Comparison of ENCODE assay signal across 9 cellular contexts in genomic region chr17:41322264-41322902, GRCh38. TPM values are rescaled to one million over a fixed set of nuclear protein-coding genes. Genes with fewer than 3 reads are reported as not detected.
DNase-seq lines count a peak whose midpoint lies in the region; ATAC-seq, FAIRE-seq and TF ChIP-seq lines count a peak whose summit lies in the region.
"Had no signal": no experiment of that assay in that cellular context is flagged by ENCODE, and none has a peak within 500 bp of the region (broad histone marks: within the 10 kb centered on the region; RNA-seq: fewer than 3 reads in every experiment).

No MANE protein-coding gene starts in this region.

- no peaks in the 10 kb centered on the region for H3K36me3 ChIP-seq in Panc1 (ENCODE audit: control insufficient read depth, insufficient read depth, low read length)
- no peaks in the 10 kb centered on the region for H3K36me3 ChIP-seq in endothelial cell of umbilical vein (ENCODE audit: control insufficient read depth in 2 of 2, extremely low read depth in 1 of 2, insufficient read depth in 2 of 2, low read length in 2 of 2)
- no peaks in the 10 kb centered on the region for H3K36me3 ChIP-seq in neural cell (ENCODE audit: insufficient read depth, low read length)

- dilution Hi-C loops in endothelial cell of umbilical vein (cut with MboI; ENCODE audit: extremely low pct_ligation_motif_present, low sequenced_read_pairs) = no loop called here

- H3K4me1 ChIP-seq in Panc1 (ENCODE audit: control insufficient read depth, insufficient read depth, low read length) (no peaks in the 10 kb centered on the region), endothelial cell of umbilical vein (ENCODE audit: control insufficient read depth, extremely low read depth, insufficient read depth, low read length) (no peaks in the 10 kb centered on the region)

- H3K79me2 ChIP-seq in endothelial cell of umbilical vein (ENCODE audit: control insufficient read depth, insufficient read depth, low read length) (no peaks in the 10 kb centered on the region), neural cell (replicated peaks; ENCODE audit: insufficient read depth, low read length) (no peaks in the 10 kb centered on the region)

- peak; percentile 31 for DNase-seq in DMS153 (lab: John Stamatoyannopoulos, UW)
- peak; percentile 45 for DNase-seq in HPDE6-E6E7 (ENCODE audit: extremely low spot score)
- DNase-seq in Panc1 (ENCODE audit: low read depth, low spot score) = peak; percentile 57
- DNase-seq in endothelial cell of umbilical vein (ENCODE audit: low read depth, low spot score) = peak; percentile 49
- no peak for DNase-seq in NCI-H524 treated with DMSO at 0.1 percent for 48 hours (lab: John Stamatoyannopoulos, UW)
- DNase-seq in activated naive CD8-positive, alpha-beta T cell treated with anti-CD3 and anti-CD28 coated beads, Interleukin-2, amount 50 U/mL, for 24 hours = no peak
- DNase-seq in effector CD4-positive, alpha-beta T cell = no peak

- no TSS peak for BruUV-seq in Panc1 (replicated peaks; lab: Mats Ljungman, UMichigan)
- no TSS peak for BruUV-seq in endothelial cell of umbilical vein (replicated peaks; lab: Mats Ljungman, UMichigan)

- CTCF ChIA-PET in Panc1 (lab: Charles Lee) (interaction anchor here (0.6 to 2.6 kb wide), 7 partner anchors 12 to 412 kb away, joined by 3 to 12 read pairs (median 4); no protein-coding TSS in a partner anchor), endothelial cell of umbilical vein (lab: Charles Lee) (interaction anchor here (0.6 to 3.3 kb wide), 37 partner anchors 9 to 1157 kb away, joined by 3 to 34 read pairs (median 3); partner anchors contain the start of gene KRTAP29-1)

- peaks cover 13% of the 10 kb centered on the region for H3K9me3 Mint-ChIP-seq in activated naive CD8-positive, alpha-beta T cell treated with anti-CD3 and anti-CD28 coated beads, Interleukin-2, amount 50 U/mL, for 24 hours

- peak; percentile 61 for TF ChIP-seq RAD21 in neural cell (conservative IDR thresholded peaks at IDR 0.05)

- H2AFZ ChIP-seq in endothelial cell of umbilical vein (ENCODE audit: low read depth, low read length) (no peak overlapping the region), neural cell (ENCODE audit: low read depth, low read length) (no peak overlapping the region)

- TF ChIP-seq EP300 in neural cell (conservative IDR thresholded peaks at IDR 0.05; ENCODE audit: poor library complexity, severe bottlenecking) = no peak

- no peak overlapping the region for H3K4me3 ChIP-seq in Panc1 (ENCODE audit: low read depth in 2 of 2, low read length in 2 of 2)
- no peak overlapping the region for H3K4me3 ChIP-seq in endothelial cell of umbilical vein (replicated peaks in 1 of 3; ENCODE audit: insufficient read depth in 1 of 3, low read depth in 1 of 3, low read length in 3 of 3)
- H3K4me3 ChIP-seq in neural cell (ENCODE audit: low read length) = no peak overlapping the region

- peak; percentile 72 for ATAC-seq in Panc1
- no peak for ATAC-seq in activated naive CD8-positive, alpha-beta T cell treated with anti-CD3 and anti-CD28 coated beads, Interleukin-2, amount 50 U/mL, for 24 hours

- H3K36me3 Mint-ChIP-seq in activated naive CD8-positive, alpha-beta T cell treated with anti-CD3 and anti-CD28 coated beads, Interleukin-2, amount 50 U/mL, for 24 hours (ENCODE audit: low read depth) = peaks cover 3% of the 10 kb centered on the region

- H3K9me3 ChIP-seq in Panc1 (ENCODE audit: control insufficient read depth, insufficient read depth, low read depth, low read length) (0 out of 2 replicates have a peak, but pooled peaks cover 2% of the 10 kb centered on the region), endothelial cell of umbilical vein (replicated peaks; ENCODE audit: control insufficient read depth, insufficient read depth, low read length) (no peaks in the 10 kb centered on the region), neural cell (ENCODE audit: low read length) (no peaks in the 10 kb centered on the region)

- peak; percentile 84 for FAIRE-seq in endothelial cell of umbilical vein (lab: Jason Lieb, UNC)

- H3K4me2 ChIP-seq in endothelial cell of umbilical vein (ENCODE audit: insufficient read depth, low read length) = no peak overlapping the region
- H3K4me2 ChIP-seq in neural cell (ENCODE audit: low read length) = no peak overlapping the region

- no peak overlapping the region for H3K4me3 Mint-ChIP-seq in activated naive CD8-positive, alpha-beta T cell treated with anti-CD3 and anti-CD28 coated beads, Interleukin-2, amount 50 U/mL, for 24 hours

- no peaks in the 10 kb centered on the region for H3K27me3 ChIP-seq in Panc1 (ENCODE audit: control insufficient read depth, insufficient read depth, low read length)
- H3K27me3 ChIP-seq in endothelial cell of umbilical vein (ENCODE audit: control insufficient read depth in 2 of 2, insufficient read depth in 2 of 2, low read length in 2 of 2) = peaks cover 0 to 2% of the 10 kb centered on the region in 2 experiments
- no peaks in the 10 kb centered on the region for H3K27me3 ChIP-seq in neural cell (ENCODE audit: insufficient read depth, low read depth, low read length)

- TF ChIP-seq CTCF in Panc1 (IDR thresholded peaks at IDR 0.05) = peak; percentile 89
- TF ChIP-seq CTCF in endothelial cell of umbilical vein (IDR thresholded peaks at IDR 0.05; ENCODE audit: extremely low read depth in 1 of 2, insufficient read depth in 1 of 2, low read depth in 1 of 2, low read length in 2 of 2) = peak; percentile 40 to 69
- peak; percentile 72 for TF ChIP-seq CTCF in neural cell (IDR thresholded peaks at IDR 0.05; ENCODE audit: poor library complexity, severe bottlenecking)

- no peak for TF ChIP-seq POLR2A in endothelial cell of umbilical vein (IDR thresholded peaks at IDR 0.05; ENCODE audit: low read depth, low read length)

- H3K9me1 ChIP-seq in endothelial cell of umbilical vein (replicated peaks; ENCODE audit: control insufficient read depth, extremely low read depth, insufficient read depth, low read length) = no peaks in the 10 kb centered on the region

- H4K20me1 ChIP-seq in endothelial cell of umbilical vein (replicated peaks; ENCODE audit: control insufficient read depth, extremely low read depth, insufficient read depth, low read length) (no peaks in the 10 kb centered on the region), neural cell (ENCODE audit: insufficient read depth) (no peaks in the 10 kb centered on the region)

- in situ Hi-C loops in Panc1 (cut with HindIII; ENCODE audit: low pct_unique_long_range_greater_than_20kb, low sequenced_read_pairs) = no loop called here

- intact Hi-C loops in Panc1 (cut with micrococcal nuclease; ENCODE audit: unreplicated experiment) (loop anchor here (1.0 to 10.0 kb wide), 2 partner anchors 342 to 413 kb away; no protein-coding TSS in a partner anchor), endothelial cell of umbilical vein (cut with micrococcal nuclease) (loop anchor here (1.0 to 10.0 kb wide), 2 partner anchors 342 to 413 kb away; no protein-coding TSS in a partner anchor)

- H3K4me1 Mint-ChIP-seq in activated naive CD8-positive, alpha-beta T cell treated with anti-CD3 and anti-CD28 coated beads, Interleukin-2, amount 50 U/mL, for 24 hours = peaks cover 27% of the 10 kb centered on the region

- H3K27me3 Mint-ChIP-seq in activated naive CD8-positive, alpha-beta T cell treated with anti-CD3 and anti-CD28 coated beads, Interleukin-2, amount 50 U/mL, for 24 hours = no peaks in the 10 kb centered on the region

- POLR2A ChIA-PET in Panc1 (lab: Charles Lee) (interaction anchor here (0.6 kb wide), 1 partner anchor 33 kb away, joined by 3 read pairs; no protein-coding TSS in a partner anchor), endothelial cell of umbilical vein (lab: Charles Lee) (interaction anchor here (0.6 kb wide), 2 partner anchors 315 to 865 kb away, joined by 4 to 6 read pairs; no protein-coding TSS in a partner anchor)

- H3F3A ChIP-seq in neural cell (ENCODE audit: insufficient read depth, low read length, poor library complexity, severe bottlenecking) = no peaks in the 10 kb centered on the region

- no peaks in the 10 kb centered on the region for H3K9me2 ChIP-seq in neural cell (ENCODE audit: insufficient read depth, low read length)

- H3K27ac ChIP-seq in Panc1 (ENCODE audit: low read length) (no peak overlapping the region), endothelial cell of umbilical vein (ENCODE audit: insufficient read depth, low read depth, low read length) (no peak overlapping the region), neural cell (ENCODE audit: low read length) (no peak overlapping the region)

- no peak overlapping the region for H3K27ac Mint-ChIP-seq in activated naive CD8-positive, alpha-beta T cell treated with anti-CD3 and anti-CD28 coated beads, Interleukin-2, amount 50 U/mL, for 24 hours

- H3K9ac ChIP-seq in endothelial cell of umbilical vein (replicated peaks; ENCODE audit: extremely low read depth, insufficient read depth, low read length) = no peak overlapping the region
- no peak overlapping the region for H3K9ac ChIP-seq in neural cell (ENCODE audit: low read length)

RNA-seq across cellular contexts. Expression of gene KRTAP17-1, which starts 6.9 kb away (rescaled TPM):
- total RNA-seq in Panc1 (2021; ENCODE audit: unreplicated experiment) = not detected
- polyA plus RNA-seq in Panc1 (2012; ENCODE audit: insufficient read length) = not detected
- not detected in 2 replicates for total RNA-seq in endothelial cell of umbilical vein
- polyA plus RNA-seq in endothelial cell of umbilical vein = not detected in 2 replicates
- polyA plus RNA-seq in endothelial cell of umbilical vein (2011; cell fraction: cytosol; rRNA removed) = not detected in 2 replicates
- not detected in 2 replicates for polyA plus RNA-seq in endothelial cell of umbilical vein (2011; cell fraction: nucleus; rRNA removed)
- not detected in 2 replicates for polyA plus RNA-seq in endothelial cell of umbilical vein (2012)
- not detected in 2 replicates for polyA minus RNA-seq in endothelial cell of umbilical vein
- polyA minus RNA-seq in endothelial cell of umbilical vein (2011; cell fraction: cytosol; rRNA and poly(A)+ RNA removed) = not detected
- polyA minus RNA-seq in endothelial cell of umbilical vein (2011; cell fraction: nucleus; rRNA and poly(A)+ RNA removed) = not detected in 2 replicates
- not detected in 2 replicates for polyA plus RNA-seq in neural cell
- not detected in 2 replicates for polyA minus RNA-seq in neural cell
- total RNA-seq: activated CD8-positive, alpha-beta memory T cell treated with anti-CD3 and anti-CD28 coated beads for 36 hours had no signal

RNA-seq across cellular contexts. Expression of gene KRTAP16-1, which starts 13.3 kb away (rescaled TPM):
- total RNA-seq in Panc1 (2021; ENCODE audit: unreplicated experiment) (not detected), endothelial cell of umbilical vein (not detected in 2 replicates)
- not detected for polyA plus RNA-seq in Panc1 (2012; ENCODE audit: insufficient read length)
- polyA plus RNA-seq in endothelial cell of umbilical vein (not detected in 2 replicates), neural cell (not detected in 2 replicates)
- polyA plus RNA-seq in endothelial cell of umbilical vein (2011; cell fraction: cytosol; rRNA removed) = not detected in 2 replicates
- polyA plus RNA-seq in endothelial cell of umbilical vein (2011; cell fraction: nucleus; rRNA removed) = not detected in 2 replicates
- polyA plus RNA-seq in endothelial cell of umbilical vein (2012) = not detected in 2 replicates
- polyA minus RNA-seq in endothelial cell of umbilical vein (not detected in 2 replicates), neural cell (not detected in 2 replicates)
- not detected for polyA minus RNA-seq in endothelial cell of umbilical vein (2011; cell fraction: cytosol; rRNA and poly(A)+ RNA removed)
- not detected in 2 replicates for polyA minus RNA-seq in endothelial cell of umbilical vein (2011; cell fraction: nucleus; rRNA and poly(A)+ RNA removed)
- total RNA-seq: activated CD8-positive, alpha-beta memory T cell treated with anti-CD3 and anti-CD28 coated beads for 36 hours had no signal

RNA-seq across cellular contexts. Expression of gene KRTAP29-1, which starts 19.7 kb away (rescaled TPM):
- total RNA-seq in Panc1 (2021; ENCODE audit: unreplicated experiment) = not detected
- not detected for polyA plus RNA-seq in Panc1 (2012; ENCODE audit: insufficient read length)
- not detected in 2 replicates for total RNA-seq in endothelial cell of umbilical vein
- not detected in 2 replicates for polyA plus RNA-seq in endothelial cell of umbilical vein
- polyA plus RNA-seq in endothelial cell of umbilical vein (2011; cell fraction: cytosol; rRNA removed) = not detected in 2 replicates
- polyA plus RNA-seq in endothelial cell of umbilical vein (2011; cell fraction: nucleus; rRNA removed) = not detected in 2 replicates
- not detected in 2 replicates for polyA plus RNA-seq in endothelial cell of umbilical vein (2012)
- not detected in 2 replicates for polyA minus RNA-seq in endothelial cell of umbilical vein
- polyA minus RNA-seq in endothelial cell of umbilical vein (2011; cell fraction: cytosol; rRNA and poly(A)+ RNA removed) = not detected
- polyA minus RNA-seq in endothelial cell of umbilical vein (2011; cell fraction: nucleus; rRNA and poly(A)+ RNA removed) = not detected in 2 replicates
- not detected in 2 replicates for polyA plus RNA-seq in neural cell
- polyA minus RNA-seq in neural cell = not detected in 2 replicates
- total RNA-seq: activated CD8-positive, alpha-beta memory T cell treated with anti-CD3 and anti-CD28 coated beads for 36 hours had no signal

RNA-seq across cellular contexts. Expression of gene KRT33A, which starts 28.2 kb away (rescaled TPM):
- total RNA-seq in Panc1 (2021; ENCODE audit: unreplicated experiment) (not detected), endothelial cell of umbilical vein (not detected in 2 replicates)
- not detected for polyA plus RNA-seq in Panc1 (2012; ENCODE audit: insufficient read length)
- polyA plus RNA-seq in endothelial cell of umbilical vein (not detected in 2 replicates), neural cell (not detected in 2 replicates)
- not detected in 2 replicates for polyA plus RNA-seq in endothelial cell of umbilical vein (2011; cell fraction: cytosol; rRNA removed)
- not detected in 2 replicates for polyA plus RNA-seq in endothelial cell of umbilical vein (2011; cell fraction: nucleus; rRNA removed)
- polyA plus RNA-seq in endothelial cell of umbilical vein (2012) = not detected in 2 replicates
- polyA minus RNA-seq in endothelial cell of umbilical vein (not detected in 2 replicates), neural cell (not detected in 2 replicates)
- polyA minus RNA-seq in endothelial cell of umbilical vein (2011; cell fraction: cytosol; rRNA and poly(A)+ RNA removed) = not detected
- polyA minus RNA-seq in endothelial cell of umbilical vein (2011; cell fraction: nucleus; rRNA and poly(A)+ RNA removed) = not detected in 2 replicates
- total RNA-seq: activated CD8-positive, alpha-beta memory T cell treated with anti-CD3 and anti-CD28 coated beads for 36 hours had no signal

RNA-seq across cellular contexts. Expression of gene KRTAP9-7, which starts 46.9 kb away (rescaled TPM):
- total RNA-seq in Panc1 (2021; ENCODE audit: unreplicated experiment) = not detected
- not detected for polyA plus RNA-seq in Panc1 (2012; ENCODE audit: insufficient read length)
- total RNA-seq in endothelial cell of umbilical vein = not detected in 2 replicates
- not detected in 2 replicates for polyA plus RNA-seq in endothelial cell of umbilical vein
- not detected in 2 replicates for polyA plus RNA-seq in endothelial cell of umbilical vein (2011; cell fraction: cytosol; rRNA removed)
- not detected in 2 replicates for polyA plus RNA-seq in endothelial cell of umbilical vein (2011; cell fraction: nucleus; rRNA removed)
- not detected in 2 replicates for polyA plus RNA-seq in endothelial cell of umbilical vein (2012)
- not detected in 2 replicates for polyA minus RNA-seq in endothelial cell of umbilical vein
- not detected for polyA minus RNA-seq in endothelial cell of umbilical vein (2011; cell fraction: cytosol; rRNA and poly(A)+ RNA removed)
- polyA minus RNA-seq in endothelial cell of umbilical vein (2011; cell fraction: nucleus; rRNA and poly(A)+ RNA removed) = not detected in 2 replicates
- polyA plus RNA-seq in neural cell = not detected in 2 replicates
- not detected in 2 replicates for polyA minus RNA-seq in neural cell
- total RNA-seq: activated CD8-positive, alpha-beta memory T cell treated with anti-CD3 and anti-CD28 coated beads for 36 hours had no signal

Comparison
In these comparisons a context has a peak if more than half of its experiments do, and no peak if none do; other contexts are left out.
1. DNase-seq: peak in DMS153 (single experiment), HPDE6-E6E7 (single experiment), Panc1 (single experiment) and endothelial cell of umbilical vein (single experiment); none in NCI-H524 treated with DMSO at 0.1 percent for 48 hours (single experiment), activated naive CD8-positive, alpha-beta T cell treated with anti-CD3 and anti-CD28 coated beads, Interleukin-2, amount 50 U/mL, for 24 hours (single experiment) and effector CD4-positive, alpha-beta T cell (single experiment).
2. Peak in every context shown above with its lines, with median percentiles within 50 percentile points of each other: CTCF ChIP-seq.